Comparison of ENCODE assay signal across 8 cellular contexts in genomic region chr16:30774367-30775130, GRCh38. TPM values are rescaled to one million over a fixed set of nuclear protein-coding genes. Genes with fewer than 3 reads are reported as not detected.
DNase-seq lines count a peak whose midpoint lies in the region; ATAC-seq, FAIRE-seq and TF ChIP-seq lines count a peak whose summit lies in the region.

No MANE protein-coding gene starts in this region.

- FAIRE-seq in urothelium cell line (lab: Jason Lieb, UNC) = no peak

- peak overlapping the region; percentile 93 for H4K91ac ChIP-seq in trophoblast cell (ENCODE audit: low read depth, low read length)

- H2BK120ac ChIP-seq in trophoblast cell (ENCODE audit: insufficient read depth, low read length, poor library complexity) = peak overlapping the region; percentile 8

- H3K9ac ChIP-seq in DND-41 (ENCODE audit: low read depth, low read length) (peak overlapping the region; percentile 82), trophoblast cell (ENCODE audit: low read length) (peak overlapping the region; percentile 70)

- peaks cover 21% of the 10 kb centered on the region for H4K20me1 ChIP-seq in DND-41 (ENCODE audit: insufficient read depth, low read length)

- peaks cover 11% of the 10 kb centered on the region for H3K79me1 ChIP-seq in trophoblast cell (ENCODE audit: low read length)

- no CpG with 5 or more reads among the region's 8 CpGs for WGBS in trophoblast cell (ENCODE audit: extremely low coverage, insufficient coverage, insufficient read length)

- H3K4me3 ChIP-seq in DND-41 (ENCODE audit: low read depth in 1 of 2, low read length in 2 of 2) = peak overlapping the region in 1 of 2 experiments; percentile 94; a peak in 2 of 4 replicates
- peak overlapping the region; percentile 55 for H3K4me3 ChIP-seq in trophoblast cell (ENCODE audit: low read depth, low read length)

- DNase-seq in DND-41 = no peak
- no peak for DNase-seq in T-helper 17 cell
- peak; percentile 17 for DNase-seq in globus pallidus (ENCODE audit: low spot score)
- peak in 1 of 2 donors; percentile 21 for DNase-seq in trophoblast cell
- no peak for DNase-seq in urothelium cell line (ENCODE audit: low spot score)
- DNase-seq in foreskin keratinocyte = no peak
- no peak for DNase-seq in COLO829 (ENCODE audit: low spot score)

- H3K18ac ChIP-seq in trophoblast cell (ENCODE audit: low read length) = no peak overlapping the region

- H3K27ac ChIP-seq in DND-41 (ENCODE audit: low read length) = peak overlapping the region; percentile 74
- no peak overlapping the region for H3K27ac ChIP-seq in trophoblast cell (ENCODE audit: low read depth, low read length)
- no peak overlapping the region for H3K27ac ChIP-seq in foreskin keratinocyte

- no peak overlapping the region for H2BK12ac ChIP-seq in trophoblast cell (ENCODE audit: low read length)

- H2AK5ac ChIP-seq in trophoblast cell (ENCODE audit: low read length) = peak overlapping the region; percentile 58

- peaks cover 14% of the 10 kb centered on the region for H3K36me3 Mint-ChIP-seq in T-helper 17 cell (ENCODE audit: low read depth)

- peaks cover 9% of the 10 kb centered on the region for H3K27me3 Mint-ChIP-seq in T-helper 17 cell

- H3K27ac Mint-ChIP-seq in T-helper 17 cell = peak overlapping the region; percentile 67

- H3K4me1 ChIP-seq in DND-41 (ENCODE audit: insufficient read depth, low read length) (peaks cover 25% of the 10 kb centered on the region), trophoblast cell (ENCODE audit: control insufficient read depth in 1 of 2, insufficient read depth in 2 of 2, low read length in 2 of 2) (peaks cover 4 to 11% of the 10 kb centered on the region in 2 experiments), foreskin keratinocyte (no peaks in the 10 kb centered on the region)

- ATAC-seq in DND-41 (ENCODE audit: insufficient read depth, low read depth) (no peak), T-helper 17 cell (no peak), HG03196 (IDR thresholded peaks at IDR 0.05; ENCODE audit: unreplicated experiment) (no peak), foreskin keratinocyte (no peak)

- peak overlapping the region; percentile 56 for H4K12ac ChIP-seq in trophoblast cell (ENCODE audit: low read depth, low read length)

- peak overlapping the region; percentile 94 for H3K4me2 ChIP-seq in DND-41 (ENCODE audit: insufficient read depth, low read length)
- H3K4me2 ChIP-seq in trophoblast cell (ENCODE audit: low read length) = peak overlapping the region; percentile 97

- H3K4me3 Mint-ChIP-seq in T-helper 17 cell = peak overlapping the region; percentile 88

- H2AFZ ChIP-seq in DND-41 (ENCODE audit: low read depth, low read length) = peak overlapping the region; percentile 76; the same call in 1 of the 2 replicates
- H2AFZ ChIP-seq in trophoblast cell (ENCODE audit: insufficient read depth, low read length, poor library complexity) = peak overlapping the region; percentile 6

- no peak overlapping the region for H3K23ac ChIP-seq in trophoblast cell (ENCODE audit: low read length)

- H2BK5ac ChIP-seq in trophoblast cell (ENCODE audit: low read depth, low read length, poor library complexity) = no peak overlapping the region

- H3K36me3 ChIP-seq in DND-41 (ENCODE audit: insufficient read depth, low read length) = peaks cover 51% of the 10 kb centered on the region
- H3K36me3 ChIP-seq in trophoblast cell (ENCODE audit: control insufficient read depth in 1 of 2, insufficient read depth in 2 of 2, low read length in 2 of 2) = peaks cover 47 to 51% of the 10 kb centered on the region in 2 experiments

- H3K27me3 ChIP-seq in DND-41 (ENCODE audit: insufficient read depth, low read length, poor library complexity) (no peaks in the 10 kb centered on the region), trophoblast cell (ENCODE audit: insufficient read depth, low read length) (no peaks in the 10 kb centered on the region), foreskin keratinocyte (no peaks in the 10 kb centered on the region)

- H4K8ac ChIP-seq in trophoblast cell (ENCODE audit: low read depth, low read length) = peak overlapping the region; percentile 75

- peak overlapping the region; percentile 56 for H3K14ac ChIP-seq in trophoblast cell (ENCODE audit: low read length)

- H3K79me2 ChIP-seq in DND-41 (ENCODE audit: insufficient read depth, low read length) = peaks cover 15% of the 10 kb centered on the region
- peaks cover 9% of the 10 kb centered on the region for H3K79me2 ChIP-seq in trophoblast cell (ENCODE audit: control insufficient read depth, insufficient read depth, low read length, poor library complexity)

- peak overlapping the region; percentile 20 for H3K4ac ChIP-seq in trophoblast cell (ENCODE audit: low read depth, low read length)

- H3K4me1 Mint-ChIP-seq in T-helper 17 cell = peaks cover 29% of the 10 kb centered on the region

- H3K9me3 ChIP-seq in DND-41 (ENCODE audit: insufficient read depth, low read length, severe bottlenecking) (no peaks in the 10 kb centered on the region), T-helper 17 cell (ENCODE audit: control insufficient read depth, low read length, poor library complexity, severe bottlenecking) (no peaks in the 10 kb centered on the region), trophoblast cell (ENCODE audit: insufficient read depth, low read depth, low read length) (peaks cover 2% of the 10 kb centered on the region)

- no peak for TF ChIP-seq CTCF in DND-41 (IDR thresholded peaks at IDR 0.05; ENCODE audit: borderline replicate concordance, extremely low read depth, low read length, poor library complexity, severe bottlenecking)
- TF ChIP-seq CTCF in foreskin keratinocyte (conservative IDR thresholded peaks at IDR 0.05) = no peak

RNA-seq across cellular contexts. Expression of gene RNF40, which starts 12.4 kb away (rescaled TPM):
- total RNA-seq in T-helper 17 cell = 10 to 100 TPM; 57.8 to 64.5 TPM
- polyA plus RNA-seq in trophoblast cell (2013) = 47.8 and 52.9 TPM in 2 replicates
- 76.4 and 77.0 TPM in 2 replicates for total RNA-seq in foreskin keratinocyte
- 56.3 and 59.7 TPM in 2 replicates for polyA plus RNA-seq in foreskin keratinocyte

RNA-seq across cellular contexts. Expression of gene ZNF629, which starts 12.5 kb away (rescaled TPM):
- total RNA-seq in T-helper 17 cell (1 to 10 TPM; 1.4 to 1.5 TPM), foreskin keratinocyte (15.9 and 16.9 TPM in 2 replicates)
- 10.5 and 10.7 TPM in 2 replicates for polyA plus RNA-seq in trophoblast cell (2013)
- 6.0 and 6.1 TPM in 2 replicates for polyA plus RNA-seq in foreskin keratinocyte

RNA-seq across cellular contexts. Expression of gene CFAP119, which starts 12.7 kb away (rescaled TPM):
- total RNA-seq in T-helper 17 cell (1 to 10 TPM; 1.1 to 2.0 TPM), foreskin keratinocyte (4.8 and 7.8 TPM in 2 replicates)
- 3.3 and 3.5 TPM in 2 replicates for polyA plus RNA-seq in trophoblast cell (2013)
- polyA plus RNA-seq in foreskin keratinocyte = 9.2 and 9.6 TPM in 2 replicates

RNA-seq across cellular contexts. Expression of gene PHKG2, which starts 26.3 kb away (rescaled TPM):
- total RNA-seq in T-helper 17 cell (10 to 100 TPM; 31.6 to 38.1 TPM), foreskin keratinocyte (18.5 and 22.1 TPM in 2 replicates)
- polyA plus RNA-seq in trophoblast cell (2013) = 109 and 119 TPM in 2 replicates
- 23.7 and 26.5 TPM in 2 replicates for polyA plus RNA-seq in foreskin keratinocyte
